In genomic region chr5:76696254-76696653, GRCh38 we compare ENCODE assay signal across 29 cellular contexts. TPM values are rescaled to one million over a fixed set of nuclear protein-coding genes. Genes with fewer than 3 reads are reported as not detected.
DNase-seq lines count a peak whose midpoint lies in the region; ATAC-seq and TF ChIP-seq lines count a peak whose summit lies in the region.
"Had no signal": no experiment of that assay in that cellular context is flagged by ENCODE, and none has a peak within 500 bp of the region (broad histone marks: within the 10 kb centered on the region; RNA-seq: fewer than 3 reads in every experiment).

No MANE protein-coding gene starts in this region.

- 97% methylated on average over 1 of the region's 1 CpG for WGBS in SK-N-SH (ENCODE audit: low lambda C conversion rate)
- WGBS in mammary epithelial cell (ENCODE audit: low coverage, missing lambda C conversion rate) = 96% methylated on average over 1 of the region's 1 CpG

- TSS peak; percentile 41 for BruUV-seq in OCI-LY7 (replicated peaks; lab: Mats Ljungman, UMichigan)
- no TSS peak for BruUV-seq in mammary epithelial cell (replicated peaks; lab: Mats Ljungman, UMichigan)

- CTCF ChIA-PET in SK-N-SH (lab: Yijun Ruan, JAX) (interaction anchor here (1.5 kb wide), 1 partner anchor 94 kb away, joined by 4 read pairs; no protein-coding TSS in a partner anchor), OCI-LY7 (lab: Charles Lee; ENCODE audit: unreplicated experiment) (no interaction called here), mammary epithelial cell (lab: Charles Lee; ENCODE audit: low non-redundant PET) (no interaction called here)

- TF ChIP-seq CTCF in SK-N-SH (IDR thresholded peaks at IDR 0.05) (no peak), OCI-LY7 (conservative IDR thresholded peaks at IDR 0.05; ENCODE audit: low read length) (no peak), mammary epithelial cell (conservative IDR thresholded peaks at IDR 0.05 in 1 of 2, IDR thresholded peaks at IDR 0.05 in 1 of 2; ENCODE audit: extremely low read depth in 1 of 2, insufficient read depth in 1 of 2, low read depth in 1 of 2, low read length in 2 of 2) (no peak), neutrophil (IDR thresholded peaks at IDR 0.05) (no peak)

- in situ Hi-C loops in mammary epithelial cell (cut with MboI; ENCODE audit: low sequenced_read_pairs in 2 of 2) = no loop called here

- H3K9me2 ChIP-seq in SK-N-SH (no peaks in the 10 kb centered on the region), OCI-LY7 (ENCODE audit: insufficient read depth, low read length) (no peaks in the 10 kb centered on the region)

- no peak for TF ChIP-seq RAD21 in SK-N-SH (IDR thresholded peaks at IDR 0.05; ENCODE audit: low read length)

- no peak for ATAC-seq in SK-N-SH treated with all-trans-retinoic acid at 6 μM for 48 hours
- no peak for ATAC-seq in GM18511 (IDR thresholded peaks at IDR 0.05; ENCODE audit: unreplicated experiment)
- ATAC-seq: stimulated activated naive B cell treated with anti-CD40 and anti-IgM and Interleukin-4, amounts not matched to agents 10 μg/mL and 1 μg/mL and 100 μg/mL, for 72 hours had no signal

- H3K9ac ChIP-seq in SK-N-SH = no peak overlapping the region; the same call in 1 of the 2 replicates
- H3K9ac ChIP-seq in mammary epithelial cell (ENCODE audit: insufficient read depth, low read length) = no peak overlapping the region

- H2AFZ ChIP-seq in SK-N-SH (ENCODE audit: low read depth) = peak overlapping the region; percentile 65
- H2AFZ ChIP-seq in OCI-LY7 (ENCODE audit: low read length) = no peak overlapping the region
- peak overlapping the region; percentile 36 for H2AFZ ChIP-seq in mammary epithelial cell (ENCODE audit: low read depth, low read length)

- POLR2A ChIA-PET in SK-N-SH (lab: Yijun Ruan, JAX) = no interaction called here
- POLR2A ChIA-PET in OCI-LY7 (lab: Charles Lee) = interaction anchor here (0.9 kb wide), 1 partner anchor 28 kb away, joined by 3 read pairs; no protein-coding TSS in a partner anchor

- peak overlapping the region in 1 of 2 experiments; percentile 41; a peak in 2 of 4 replicates for H3K27ac ChIP-seq in SK-N-SH (ENCODE audit: low read depth in 2 of 2, low read length in 1 of 2)
- no peak overlapping the region for H3K27ac ChIP-seq in OCI-LY7 (ENCODE audit: low read depth, low read length, poor library complexity, severe bottlenecking)
- H3K27ac ChIP-seq in mammary epithelial cell (ENCODE audit: insufficient read depth, low read depth, low read length) = no peak overlapping the region
- H3K27ac ChIP-seq in neutrophil = peak overlapping the region; percentile 41
- H3K27ac ChIP-seq: ascending aorta, dorsolateral prefrontal cortex, SJSA1 had no signal

- TF ChIP-seq EP300 in SK-N-SH (IDR thresholded peaks at IDR 0.05; ENCODE audit: borderline replicate concordance in 1 of 2, low read depth in 1 of 2, low read length in 1 of 2) = no peak

- H3F3A ChIP-seq in SK-N-SH (replicated peaks; ENCODE audit: insufficient read depth) = peaks cover 19% of the 10 kb centered on the region

- H3K9me3 ChIP-seq in SK-N-SH (no peaks in the 10 kb centered on the region; the same call in 1 of the 2 replicates), OCI-LY7 (ENCODE audit: low read length) (no peaks in the 10 kb centered on the region), mammary epithelial cell (replicated peaks; ENCODE audit: insufficient read depth, low read length) (no peaks in the 10 kb centered on the region), neutrophil (no peaks in the 10 kb centered on the region)
- H3K9me3 ChIP-seq: ascending aorta, MG63, Peyer's patch, SJSA1 had no signal

- H3K4me3 ChIP-seq in SK-N-SH (ENCODE audit: low read depth in 2 of 2, low read length in 1 of 2) (no peak overlapping the region), OCI-LY7 (ENCODE audit: low read depth, low read length, poor library complexity, severe bottlenecking) (no peak overlapping the region), mammary epithelial cell (replicated peaks in 1 of 3; ENCODE audit: insufficient read depth in 1 of 3, low read depth in 2 of 3, low read length in 3 of 3) (no peak overlapping the region), neutrophil (ENCODE audit: low read depth in 1 of 2, low read length in 1 of 2) (no peak overlapping the region)
- H3K4me3 ChIP-seq: ascending aorta, dorsolateral prefrontal cortex, MG63, Peyer's patch, SJSA1 had no signal

- H3K27me3 ChIP-seq in SK-N-SH (ENCODE audit: insufficient read depth) (no peaks in the 10 kb centered on the region), mammary epithelial cell (ENCODE audit: insufficient read depth, low read length) (no peaks in the 10 kb centered on the region), neutrophil (no peaks in the 10 kb centered on the region)
- H3K27me3 ChIP-seq: ascending aorta, MG63, Peyer's patch, SJSA1 had no signal

- H4K20me1 ChIP-seq in SK-N-SH (ENCODE audit: insufficient read depth) = no peaks in the 10 kb centered on the region
- H4K20me1 ChIP-seq in OCI-LY7 (ENCODE audit: insufficient read depth, low read length) = no peaks in the 10 kb centered on the region
- no peaks in the 10 kb centered on the region for H4K20me1 ChIP-seq in mammary epithelial cell (ENCODE audit: insufficient read depth, low read length)

- H3K4me1 ChIP-seq in SK-N-SH (ENCODE audit: control insufficient read depth in 1 of 2, insufficient read depth in 2 of 2, low read depth in 1 of 2, low read length in 1 of 2) (peaks cover 3 to 14% of the 10 kb centered on the region in 2 experiments), OCI-LY7 (ENCODE audit: insufficient read depth, low read length, poor library complexity, severe bottlenecking) (no peaks in the 10 kb centered on the region), mammary epithelial cell (ENCODE audit: insufficient read depth, low read length) (peaks cover 18% of the 10 kb centered on the region), neutrophil (ENCODE audit: control insufficient read depth in 1 of 2, insufficient read depth in 1 of 2, low read depth in 1 of 2, low read length in 1 of 2) (peaks cover 6 to 7% of the 10 kb centered on the region in 2 experiments)
- H3K4me1 ChIP-seq: Peyer's patch had no signal

- intact Hi-C loops in OCI-LY7 (cut with micrococcal nuclease; ENCODE audit: unreplicated experiment) (no loop called here), mammary epithelial cell (cut with micrococcal nuclease) (no loop called here)

- H3K79me2 ChIP-seq in SK-N-SH (ENCODE audit: insufficient read depth) (no peaks in the 10 kb centered on the region), OCI-LY7 (ENCODE audit: insufficient read depth, low read depth, low read length) (no peaks in the 10 kb centered on the region), mammary epithelial cell (ENCODE audit: insufficient read depth, low read length) (no peaks in the 10 kb centered on the region)

- DNase-seq in SK-N-SH = no peak
- no peak for DNase-seq in OCI-LY7 (ENCODE audit: low spot score)
- no peak for DNase-seq in mammary epithelial cell
- DNase-seq in NCI-H2171 treated with DMSO at 0.1 percent for 48 hours (lab: John Stamatoyannopoulos, UW) = no peak
- no peak for DNase-seq in OCI-M2 (lab: John Stamatoyannopoulos, UW; ENCODE audit: unreplicated experiment)
- DNase-seq: 8988T; activated B cell treated with CpG ODN at 0.5 μM for 24 hours; activated CD4-positive, alpha-beta T cell treated with anti-CD3 and anti-CD28 coated beads, Interleukin-2, amount 50 U/mL, for 4 hours; activated CD8-positive, alpha-beta memory T cell treated with anti-CD3 and anti-CD28 coated beads, Interleukin-2, amount 50 U/mL, for 48 hours; activated naive CD8-positive, alpha-beta T cell treated with anti-CD3 and anti-CD28 coated beads for 36 hours; AML-193; caudate nucleus; DMS53; dorsolateral prefrontal cortex; H9; kidney glomerular epithelial cell; MG63; NCI-H1436; NCI-H510A treated with DMSO at 0.1 percent for 48 hours; nucleus accumbens; Peyer's patch; retina; stimulated activated CD4-positive, alpha-beta T cell treated with anti-CD3 and anti-CD28 coated beads, Interleukin-4, amount 100 ng/mL, for 1 hour; stimulated activated naive B cell treated with anti-CD40 and anti-IgM and Interleukin-4, amounts not matched to agents 10 μg/mL and 1 μg/mL and 100 μg/mL, for 72 hours had no signal

- H3K4me2 ChIP-seq in SK-N-SH = no peak overlapping the region
- no peak overlapping the region for H3K4me2 ChIP-seq in OCI-LY7 (ENCODE audit: low read length)
- no peak overlapping the region for H3K4me2 ChIP-seq in mammary epithelial cell (ENCODE audit: insufficient read depth, low read depth, low read length)

- peaks cover 0 to 4% of the 10 kb centered on the region in 2 experiments for H3K36me3 ChIP-seq in SK-N-SH (replicated peaks in 1 of 2; ENCODE audit: control insufficient read depth in 1 of 2, insufficient read depth in 2 of 2, low read length in 1 of 2)
- peaks cover 67% of the 10 kb centered on the region for H3K36me3 ChIP-seq in OCI-LY7 (ENCODE audit: insufficient read depth, low read length)
- H3K36me3 ChIP-seq in mammary epithelial cell (ENCODE audit: insufficient read depth, low read length) = no peaks in the 10 kb centered on the region
- peaks cover 79% of the 10 kb centered on the region for H3K36me3 ChIP-seq in neutrophil
- H3K36me3 ChIP-seq: ascending aorta, MG63, SJSA1 had no signal

- dilution Hi-C loops in mammary epithelial cell (cut with HindIII; ENCODE audit: low sequenced_read_pairs) = no loop called here

TF ChIP-seq in SK-N-SH, 30 proteins besides CTCF, POLR2A, EP300 and RAD21 (continues in another document):
- TF ChIP-seq POLR2AphosphoS5 (IDR thresholded peaks at IDR 0.05; ENCODE audit: low read depth, low read length) (no peak), TAF1 (IDR thresholded peaks at IDR 0.05; ENCODE audit: borderline replicate concordance, low read depth, low read length) (no peak)

TF ChIP-seq in SK-N-SH treated with all-trans-retinoic acid at 6 μM for 48 hours, 23 proteins besides CTCF, POLR2A, EP300 and RAD21 (continues in another document):
- no peak for TF ChIP-seq ARNTL (CRISPR knock-in tag; IDR thresholded peaks at IDR 0.05; ENCODE audit: borderline replicate concordance, low read depth)
- TF ChIP-seq SNAI2 (CRISPR knock-in tag; IDR thresholded peaks at IDR 0.05) = no peak
- no peak for TF ChIP-seq TOX (CRISPR knock-in tag; IDR thresholded peaks at IDR 0.05; ENCODE audit: borderline replicate concordance)
- no peak for TF ChIP-seq ISL1 (CRISPR knock-in tag; IDR thresholded peaks at IDR 0.05)
- TF ChIP-seq ESRRG (CRISPR knock-in tag; IDR thresholded peaks at IDR 0.05) = no peak
- no peak for TF ChIP-seq GLIS3 (CRISPR knock-in tag; IDR thresholded peaks at IDR 0.05)
- TF ChIP-seq TCF4 (CRISPR knock-in tag; IDR thresholded peaks at IDR 0.05; ENCODE audit: borderline replicate concordance) = no peak
- TF ChIP-seq ZNF8 (CRISPR knock-in tag; IDR thresholded peaks at IDR 0.05) = no peak
- TF ChIP-seq RARB (CRISPR knock-in tag; IDR thresholded peaks at IDR 0.05) = no peak
- no peak for TF ChIP-seq ZNF70 (CRISPR knock-in tag; IDR thresholded peaks at IDR 0.05)
- TF ChIP-seq CSDC2 (CRISPR knock-in tag; IDR thresholded peaks at IDR 0.05) = no peak

RNA-seq across cellular contexts. Expression of gene F2R, which starts 19.7 kb away (rescaled TPM):
- polyA plus RNA-seq in SK-N-SH (2012; rRNA removed) (212 and 301 TPM in 2 replicates), mammary epithelial cell (46.2 TPM)
- polyA plus RNA-seq in SK-N-SH (2012; cell fraction: cytosol; rRNA removed) = 237 and 260 TPM in 2 replicates
- polyA plus RNA-seq in SK-N-SH (2012; cell fraction: nucleus; rRNA removed) = 68.3 and 126 TPM in 2 replicates
- total RNA-seq in OCI-LY7 (2014; rRNA removed; shearing (Covaris generic)) = not detected in 2 replicates
- total RNA-seq in OCI-LY7 (2022) (0.08 and 0.09 TPM in 2 replicates), mammary epithelial cell (10 to 100 TPM; 30.7 to 81.4 TPM)
- 47.2 TPM for polyA minus RNA-seq in mammary epithelial cell

Comparison
In these comparisons a context has a peak if more than half of its experiments do, and no peak if none do; other contexts are left out.
1. RNA of gene F2R, which starts 19.7 kb away (total RNA-seq): 30.7 to 81.4 TPM in mammary epithelial cell; 0.08 to 0.09 TPM in OCI-LY7; every median in the first group is over 10 times any median in the second.